Comparison of ENCODE assay signal across 13 cellular contexts in genomic region chr7:122902751-122903495, GRCh38. TPM values are rescaled to one million over a fixed set of nuclear protein-coding genes. Genes with fewer than 3 reads are reported as not detected.
DNase-seq lines count a peak whose midpoint lies in the region; ATAC-seq and TF ChIP-seq lines count a peak whose summit lies in the region.
"Had no signal": no experiment of that assay in that cellular context is flagged by ENCODE, and none has a peak within 500 bp of the region (broad histone marks: within the 10 kb centered on the region; RNA-seq: fewer than 3 reads in every experiment).

No MANE protein-coding gene starts in this region.

- ATAC-seq in GM21381 (IDR thresholded peaks at IDR 0.05; ENCODE audit: unreplicated experiment) (no peak), HG02588 (IDR thresholded peaks at IDR 0.05; ENCODE audit: unreplicated experiment) (no peak)
- no peak for ATAC-seq in activated naive CD8-positive, alpha-beta T cell treated with anti-CD3 and anti-CD28 coated beads, Interleukin-2, amount 50 U/mL, for 24 hours
- ATAC-seq: left colon had no signal

- peak; percentile 51 for TF ChIP-seq CTCF in endothelial cell (IDR thresholded peaks at IDR 0.05; ENCODE audit: unreplicated experiment)

- H3K36me3 Mint-ChIP-seq in endothelial cell (ENCODE audit: low read depth, unreplicated experiment): no peaks in the 10 kb centered on the region
- H3K36me3 Mint-ChIP-seq in activated naive CD8-positive, alpha-beta T cell treated with anti-CD3 and anti-CD28 coated beads, Interleukin-2, amount 50 U/mL, for 24 hours (ENCODE audit: low read depth): no peaks in the 10 kb centered on the region

- DNase-seq in DMS53 treated with DMSO at 0.1 percent for 48 hours (lab: John Stamatoyannopoulos, UW; ENCODE audit: unreplicated experiment) (peak; percentile 47), H4 (ENCODE audit: low spot score) (peak; percentile 65), NAMALWA (ENCODE audit: low spot score) (peak; percentile 54), endothelial cell (ENCODE audit: low spot score) (no peak)
- no peak for DNase-seq in activated naive CD4-positive, alpha-beta T cell treated with Interleukin-2 at 50 U/mL for 16 hours
- DNase-seq in activated naive CD8-positive, alpha-beta T cell treated with anti-CD3 and anti-CD28 coated beads, Interleukin-2, amount 50 U/mL, for 24 hours: no peak
- DNase-seq: aorta, HCEC 1CT, left colon, NCI-H446 had no signal

- H3K27ac Mint-ChIP-seq in endothelial cell (ENCODE audit: unreplicated experiment): no peak overlapping the region
- no peak overlapping the region for H3K27ac Mint-ChIP-seq in activated naive CD8-positive, alpha-beta T cell treated with anti-CD3 and anti-CD28 coated beads, Interleukin-2, amount 50 U/mL, for 24 hours
- H3K27ac Mint-ChIP-seq: T-helper 1 cell treated with Interleukin-12 subunit alpha and Interleukin-12 subunit beta and Interleukin-4 antibody, amounts not matched to agents 30 μg/mL and 1 μg/mL, for 36 hours had no signal

- H3K27me3 Mint-ChIP-seq in endothelial cell (ENCODE audit: unreplicated experiment): peaks cover 2% of the 10 kb centered on the region
- no peaks in the 10 kb centered on the region for H3K27me3 Mint-ChIP-seq in activated naive CD8-positive, alpha-beta T cell treated with anti-CD3 and anti-CD28 coated beads, Interleukin-2, amount 50 U/mL, for 24 hours

- H3K4me3 Mint-ChIP-seq in endothelial cell (ENCODE audit: unreplicated experiment): no peak overlapping the region
- H3K4me3 Mint-ChIP-seq in activated naive CD8-positive, alpha-beta T cell treated with anti-CD3 and anti-CD28 coated beads, Interleukin-2, amount 50 U/mL, for 24 hours: no peak overlapping the region
- H3K4me3 Mint-ChIP-seq: T-helper 1 cell treated with Interleukin-12 subunit alpha and Interleukin-12 subunit beta and Interleukin-4 antibody, amounts not matched to agents 30 μg/mL and 1 μg/mL, for 36 hours had no signal

- peaks cover 4% of the 10 kb centered on the region for H3K4me1 Mint-ChIP-seq in endothelial cell (ENCODE audit: unreplicated experiment)
- H3K4me1 Mint-ChIP-seq in activated naive CD8-positive, alpha-beta T cell treated with anti-CD3 and anti-CD28 coated beads, Interleukin-2, amount 50 U/mL, for 24 hours: no peaks in the 10 kb centered on the region

- H3K9me3 Mint-ChIP-seq in endothelial cell (ENCODE audit: unreplicated experiment): no peaks in the 10 kb centered on the region
- no peaks in the 10 kb centered on the region for H3K9me3 Mint-ChIP-seq in activated naive CD8-positive, alpha-beta T cell treated with anti-CD3 and anti-CD28 coated beads, Interleukin-2, amount 50 U/mL, for 24 hours
- H3K9me3 Mint-ChIP-seq: T-helper 1 cell treated with Interleukin-12 subunit alpha and Interleukin-12 subunit beta and Interleukin-4 antibody, amounts not matched to agents 30 μg/mL and 1 μg/mL, for 36 hours had no signal

RNA-seq across cellular contexts. Expression of gene CADPS2, which starts 16.7 kb away (rescaled TPM):
- 22.4 and 23.3 TPM in 2 replicates for total RNA-seq in H4 (2014; rRNA removed; shearing (Covaris generic))
- 27.8 TPM for total RNA-seq in endothelial cell (ENCODE audit: unreplicated experiment)

Comparison
In these comparisons a context has a peak if more than half of its experiments do, and no peak if none do; other contexts are left out.
1. DNase-seq: peak in DMS53 treated with DMSO at 0.1 percent for 48 hours (single experiment), H4 (single experiment) and NAMALWA (single experiment); none in endothelial cell (single experiment), activated naive CD4-positive, alpha-beta T cell treated with Interleukin-2 at 50 U/mL for 16 hours (single experiment) and activated naive CD8-positive, alpha-beta T cell treated with anti-CD3 and anti-CD28 coated beads, Interleukin-2, amount 50 U/mL, for 24 hours (single experiment).